In genomic region chr5:179805529-179806249, GRCh38 we compare ENCODE assay signal across 8 cellular contexts. TPM values are rescaled to one million over a fixed set of nuclear protein-coding genes. Genes with fewer than 3 reads are reported as not detected.
A peak's percentile ranks its signal among the peaks of the same experiment; 100 is the strongest.
DNase-seq lines count a peak whose midpoint lies in the region; ATAC-seq and TF ChIP-seq lines count a peak whose summit lies in the region.

No MANE protein-coding gene starts in this region.

- ATAC-seq in GM18498 (IDR thresholded peaks at IDR 0.05; ENCODE audit: unreplicated experiment) (peak; percentile 25), HG03045 (IDR thresholded peaks at IDR 0.05; ENCODE audit: unreplicated experiment) (peak; percentile 23)

- POLR2A ChIA-PET in AG04449 (lab: Yijun Ruan, JAX), result interaction anchor here (0.7 to 2.1 kb wide), 4 partner anchors 10 to 182 kb away, joined by 3 to 15 read pairs (median 4); partner anchors contain the start of genes HNRNPH1, MAML1 and SQSTM1

- H3K27ac ChIP-seq in SJCRH30 (peak overlapping the region; percentile 48; the same call in 1 of the 2 replicates), urinary bladder (ENCODE audit: low read depth) (peak overlapping the region; percentile 96)
- peak overlapping the region; percentile 71 for H3K27ac ChIP-seq in effector memory CD4-positive, alpha-beta T cell (ENCODE audit: insufficient read depth, low read length, poor library complexity, severe bottlenecking)

- DNase-seq in AG04449 (ENCODE audit: low read depth, low spot score) (no peak), SJCRH30 (peak in 1 of 2 experiments; percentile 52), superior temporal gyrus (ENCODE audit: extremely low spot score) (no peak)
- DNase-seq in effector memory CD4-positive, alpha-beta T cell, result peak in 1 of 3 donors; percentile 18

- H3K27me3 ChIP-seq in SJCRH30, result no peaks in the 10 kb centered on the region
- no peaks in the 10 kb centered on the region for H3K27me3 ChIP-seq in effector memory CD4-positive, alpha-beta T cell (replicated peaks; ENCODE audit: control insufficient read depth, insufficient read depth, low read length, poor library complexity, severe bottlenecking)
- H3K27me3 ChIP-seq in mononuclear cell (ENCODE audit: insufficient read depth, low read length), result no peaks in the 10 kb centered on the region

- peak overlapping the region; percentile 72 for H3K4me3 ChIP-seq in AG04449 (ENCODE audit: low read depth, low read length)
- H3K4me3 ChIP-seq in SJCRH30, result peak overlapping the region; percentile 97
- H3K4me3 ChIP-seq in effector memory CD4-positive, alpha-beta T cell (ENCODE audit: insufficient read depth, low read depth, low read length, poor library complexity, severe bottlenecking), result peak overlapping the region; percentile 67
- peak overlapping the region; percentile 59 for H3K4me3 ChIP-seq in mononuclear cell (ENCODE audit: low read length)
- H3K4me3 ChIP-seq in urinary bladder (ENCODE audit: low read depth, low read length), result peak overlapping the region; percentile 92

- H3K4me1 ChIP-seq in SJCRH30, result peaks cover 11% of the 10 kb centered on the region; the same call in 1 of the 2 replicates
- H3K4me1 ChIP-seq in effector memory CD4-positive, alpha-beta T cell (ENCODE audit: control insufficient read depth, insufficient read depth, low read length, poor library complexity, severe bottlenecking), result peaks cover 38% of the 10 kb centered on the region
- peaks cover 50% of the 10 kb centered on the region for H3K4me1 ChIP-seq in mononuclear cell (ENCODE audit: insufficient read depth, low read length)
- no peaks in the 10 kb centered on the region for H3K4me1 ChIP-seq in urinary bladder (ENCODE audit: insufficient read depth)

- 6% methylated on average over 65 of the region's 65 CpGs for WGBS in urinary bladder

- CTCF ChIA-PET in AG04449 (lab: Yijun Ruan, JAX), result interaction anchor here (0.8 to 3.5 kb wide), 2 partner anchors 10 to 104 kb away, joined by 3 to 29 read pairs; partner anchors contain the start of gene LTC4S

- H3K9me3 ChIP-seq in SJCRH30 (replicated peaks) (no peaks in the 10 kb centered on the region), mononuclear cell (ENCODE audit: low read depth, low read length) (no peaks in the 10 kb centered on the region)
- no peaks in the 10 kb centered on the region for H3K9me3 ChIP-seq in effector memory CD4-positive, alpha-beta T cell (ENCODE audit: control insufficient read depth, low read length)

- no peak for TF ChIP-seq CTCF in AG04449 (IDR thresholded peaks at IDR 0.05; ENCODE audit: insufficient read depth, low read length, missing control alignments)

- H3K36me3 ChIP-seq in SJCRH30 (peaks cover 9% of the 10 kb centered on the region), urinary bladder (ENCODE audit: insufficient read depth) (no peaks in the 10 kb centered on the region)
- no peaks in the 10 kb centered on the region for H3K36me3 ChIP-seq in effector memory CD4-positive, alpha-beta T cell (ENCODE audit: control insufficient read depth, insufficient read depth, low read length)

RNA-seq across cellular contexts. Expression of gene MGAT4B, which starts 1.0 kb away (rescaled TPM):
- total RNA-seq in SJCRH30 (2014; rRNA removed; shearing (Covaris generic)), result 55.5 and 60.5 TPM in 2 replicates
- total RNA-seq in mononuclear cell (56.0 TPM), urinary bladder (38.9 TPM)
- 64.6 TPM for polyA plus RNA-seq in urinary bladder

RNA-seq across cellular contexts. Expression of gene LTC4S, which starts 11.9 kb away (rescaled TPM):
- not detected in 2 replicates for total RNA-seq in SJCRH30 (2014; rRNA removed; shearing (Covaris generic))
- total RNA-seq in mononuclear cell, result 2.5 TPM
- 1.8 TPM for total RNA-seq in urinary bladder
- 12.8 TPM for polyA plus RNA-seq in urinary bladder

RNA-seq across cellular contexts. Expression of gene SQSTM1, which starts 15.0 kb away (rescaled TPM):
- 64.9 and 65.8 TPM in 2 replicates for total RNA-seq in SJCRH30 (2014; rRNA removed; shearing (Covaris generic))
- total RNA-seq in mononuclear cell (229 TPM), urinary bladder (79.3 TPM)
- polyA plus RNA-seq in urinary bladder, result 426 TPM

RNA-seq across cellular contexts. Expression of gene MRNIP, which starts 52.9 kb away (rescaled TPM):
- 10.3 and 15.3 TPM in 2 replicates for total RNA-seq in SJCRH30 (2014; rRNA removed; shearing (Covaris generic))
- total RNA-seq in mononuclear cell (13.2 TPM), urinary bladder (30.5 TPM)
- 41.1 TPM for polyA plus RNA-seq in urinary bladder
